ENCODE assay signal across 22 cellular contexts in genomic region chr4:188660796-188661195, GRCh38.
DNase-seq lines count a peak whose midpoint lies in the region; ATAC-seq lines count a peak whose summit lies in the region.
"Had no signal": no experiment of that assay in that cellular context is flagged by ENCODE, and none has a peak within 500 bp of the region (broad histone marks: within the 10 kb centered on the region; RNA-seq: fewer than 3 reads in every experiment).

No MANE protein-coding gene starts in this region.

- no peak for ATAC-seq in HG03108 (IDR thresholded peaks at IDR 0.05; ENCODE audit: unreplicated experiment)
- ATAC-seq: body of pancreas; pancreas; stimulated activated memory B cell treated with anti-CD40 and anti-IgM and Interleukin-4, amounts not matched to agents 10 μg/mL and 1 μg/mL and 100 μg/mL, for 72 hours had no signal

- intact Hi-C loops in posterior cingulate gyrus (cut with DNase I), result no loop called here

- H3K27ac ChIP-seq in cingulate gyrus (ENCODE audit: low read depth, low read length), result peak overlapping the region; percentile 3
- H3K27ac ChIP-seq: body of pancreas, heart right ventricle, pancreas had no signal

- DNase-seq in LHCN-M2 (ENCODE audit: low read depth) (peak; percentile 8), medulla oblongata (ENCODE audit: extremely low spot score) (peak; percentile 84), posterior cingulate gyrus (peak in 7 of 10 donors; percentile 26 to 93 (median 64)), NCI-H526 treated with DMSO at 0.1 percent for 48 hours (lab: John Stamatoyannopoulos, UW) (no peak), NCI-H345 (lab: John Stamatoyannopoulos, UW) (no peak), A172 (ENCODE audit: low spot score) (no peak)
- DNase-seq: activated CD4-positive, alpha-beta T cell treated with anti-CD3 and anti-CD28 coated beads for 48 hours; activated naive CD8-positive, alpha-beta T cell treated with anti-CD3 and anti-CD28 coated beads for 36 hours; body of pancreas; CD8-positive, alpha-beta memory T cell; DND-41; heart right ventricle; NCI-H1092 treated with DMSO at 0.1 percent for 48 hours; NCI-H2081 treated with DMSO at 0.1 percent for 48 hours; OCI-M1; pancreas; SHP77 treated with DMSO at 0.1 percent for 48 hours; stimulated activated CD4-positive, alpha-beta T cell treated with anti-CD3 and anti-CD28 coated beads, Interleukin-1b, Interleukin-23, amount 100 ng/mL, for 48 hours; trophoblast cell had no signal

Comparison
In these comparisons a context has a peak if more than half of its experiments do, and no peak if none do; other contexts are left out.
1. DNase-seq: peak in LHCN-M2 (single experiment), medulla oblongata (single experiment) and posterior cingulate gyrus (7 of 10); none in NCI-H526 treated with DMSO at 0.1 percent for 48 hours (single experiment), NCI-H345 (single experiment) and A172 (single experiment).